23 cellular contexts compared by ENCODE assay signal in genomic region chr7:25316366-25316765, GRCh38.
DNase-seq lines count a peak whose midpoint lies in the region; FAIRE-seq and TF ChIP-seq lines count a peak whose summit lies in the region.
"Had no signal": no experiment of that assay in that cellular context is flagged by ENCODE, and none has a peak within 500 bp of the region (broad histone marks: within the 10 kb centered on the region; RNA-seq: fewer than 3 reads in every experiment).

No MANE protein-coding gene starts in this region.

- no peak overlapping the region for H4K91ac ChIP-seq in H1 (replicated peaks; ENCODE audit: insufficient read length, low read length)

- H3K79me1 ChIP-seq in H1 (ENCODE audit: low read depth, low read length) = no peaks in the 10 kb centered on the region

- H3K14ac ChIP-seq in H1 (ENCODE audit: insufficient read length) = no peak overlapping the region

- WGBS in H1 (ENCODE audit: extremely low coverage in 1 of 2, insufficient coverage in 1 of 2, insufficient read length in 1 of 2, insufficient replicate concordance in 2 of 2, low coverage in 1 of 2, low lambda C conversion rate in 2 of 2, missing lambda C conversion rate in 1 of 2), 2 experiments = 92% methylated on average over 2 of the region's 2 CpGs; no CpG with 5 or more reads in 1 of the 2 experiments

- H3K4me3 ChIP-seq in HEK293 (ENCODE audit: low read depth, low read length) = no peak overlapping the region
- H3K4me3 ChIP-seq in H1 (ENCODE audit: extremely low read depth in 1 of 4, insufficient read depth in 2 of 4, low read depth in 3 of 4, low read length in 4 of 4) = no peak overlapping the region
- H3K4me3 ChIP-seq: BLaER1 had no signal

- H3K79me2 ChIP-seq in H1 (ENCODE audit: control insufficient read depth in 1 of 2, insufficient read depth in 2 of 2, low read length in 2 of 2) = no peaks in the 10 kb centered on the region

- H3K23me2 ChIP-seq in H1 (ENCODE audit: low read depth, low read length) = no peaks in the 10 kb centered on the region; the same call in 1 of the 2 replicates

- H3K4me2 ChIP-seq in H1 (ENCODE audit: insufficient read depth in 1 of 2, low read depth in 2 of 2, low read length in 2 of 2) = no peak overlapping the region
- H3K4me2 ChIP-seq: BLaER1 had no signal

- H3K9me3 Mint-ChIP-seq in progenitor cell of endocrine pancreas (ENCODE audit: low read depth) = no peaks in the 10 kb centered on the region
- no peaks in the 10 kb centered on the region for H3K9me3 Mint-ChIP-seq in mesothelial cell of epicardium
- H3K9me3 Mint-ChIP-seq: CD14-positive monocyte; CD4-positive, CD25-positive, alpha-beta regulatory T cell; CD8-positive, alpha-beta memory T cell had no signal

- no peaks in the 10 kb centered on the region for H3K36me3 ChIP-seq in HEK293 (ENCODE audit: control insufficient read depth in 2 of 2, insufficient read depth in 1 of 2, low read length in 2 of 2)
- no peaks in the 10 kb centered on the region for H3K36me3 ChIP-seq in H1 (ENCODE audit: control insufficient read depth in 2 of 4, insufficient read depth in 4 of 4, low read length in 3 of 4)
- H3K36me3 ChIP-seq: BE2C, BLaER1 had no signal

- H3K36me3 Mint-ChIP-seq in progenitor cell of endocrine pancreas (ENCODE audit: insufficient read depth) (no peaks in the 10 kb centered on the region), mesothelial cell of epicardium (no peaks in the 10 kb centered on the region)
- H3K36me3 Mint-ChIP-seq: CD14-positive monocyte; CD4-positive, alpha-beta memory T cell; CD4-positive, CD25-positive, alpha-beta regulatory T cell; CD8-positive, alpha-beta memory T cell had no signal

- H2BK15ac ChIP-seq in H1 (ENCODE audit: low read length) = no peak overlapping the region

- POLR2A ChIA-PET in HEK293 (lab: Yijun Ruan, JAX) (no interaction called here), H1 (lab: Charles Lee; ENCODE audit: partially characterized antibody) (no interaction called here)

- no peaks in the 10 kb centered on the region for H3K9me3 ChIP-seq in HEK293 (ENCODE audit: control insufficient read depth, insufficient read depth, low read depth, low read length)
- H3K9me3 ChIP-seq in H1 (ENCODE audit: insufficient read depth in 2 of 2, low read depth in 1 of 2, low read length in 1 of 2) = no peaks in the 10 kb centered on the region
- H3K9me3 ChIP-seq: BE2C, BLaER1 had no signal

- no peak overlapping the region for H2BK5ac ChIP-seq in H1 (ENCODE audit: low read depth, low read length)

- H2BK120ac ChIP-seq in H1 (replicated peaks; ENCODE audit: low read depth, low read length) = no peak overlapping the region

- no peak overlapping the region for H3K4ac ChIP-seq in H1 (replicated peaks; ENCODE audit: insufficient read length, low read depth, low read length)

- no peak for TF ChIP-seq POLR2A in H1 (IDR thresholded peaks at IDR 0.05; ENCODE audit: control extremely low read depth in 1 of 2, low read depth in 2 of 2, low read length in 2 of 2)

- DNase-seq in HTR-8/SVneo (ENCODE audit: insufficient read length, low spot score) (no peak), H1 (ENCODE audit: low read depth in 1 of 2, low spot score in 2 of 2) (no peak), progenitor cell of endocrine pancreas (ENCODE audit: low spot score, unreplicated experiment) (no peak), NCI-H187 (lab: John Stamatoyannopoulos, UW) (no peak), NCI-H82 treated with DMSO at 0.1 percent for 48 hours (lab: John Stamatoyannopoulos, UW; ENCODE audit: unreplicated experiment) (no peak), NCI-H2171 (lab: John Stamatoyannopoulos, UW) (no peak), mesothelial cell of epicardium (ENCODE audit: low spot score in 2 of 2, unreplicated experiment in 2 of 2) (no peak)
- DNase-seq: 8988T; ACHN; BE2C; C1 segment of cervical spinal cord; CD4-positive, alpha-beta memory T cell; CD4-positive, CD25-positive, alpha-beta regulatory T cell; CD8-positive, alpha-beta memory T cell; COR-L47; DMS79 treated with DMSO at 0.1 percent for 48 hours; GF-D8 had no signal

- CTCF ChIA-PET in HEK293 (lab: Yijun Ruan, JAX) = interaction anchor here (0.7 to 1.4 kb wide), 2 partner anchors 15 to 161 kb away, joined by 3 to 8 read pairs; no protein-coding TSS in a partner anchor
- CTCF ChIA-PET in H1 (lab: Charles Lee; ENCODE audit: partially characterized antibody) = interaction anchor here (0.9 to 1.4 kb wide), 3 partner anchors 36 to 99 kb away, joined by 3 to 5 read pairs (median 4); no protein-coding TSS in a partner anchor

- no peak overlapping the region for H2BK20ac ChIP-seq in H1 (ENCODE audit: low read length)

- peak; percentile 67 for FAIRE-seq in HTR-8/SVneo (lab: Jason Lieb, UNC)
- FAIRE-seq in H1 (lab: Jason Lieb, UNC) = peak; percentile 80
- FAIRE-seq: A204.1, GM12891, GM19239 had no signal

- H3K18ac ChIP-seq in H1 (ENCODE audit: extremely low read depth, low read length) = no peak overlapping the region

- no peak overlapping the region for H3K23ac ChIP-seq in H1 (ENCODE audit: insufficient read length)

- H3K9ac ChIP-seq in H1 (replicated peaks in 1 of 4; ENCODE audit: extremely low read depth in 1 of 4, low read depth in 3 of 4, low read length in 3 of 4) = peak overlapping the region in 1 of 4 experiments; percentile 19; a peak in 1 of 7 replicates
- H3K9ac ChIP-seq: BLaER1 had no signal

- H4K8ac ChIP-seq in H1 (ENCODE audit: extremely low read depth, insufficient read depth, low read length) = no peak overlapping the region

- TF ChIP-seq EP300 in H1 (IDR thresholded peaks at IDR 0.05; ENCODE audit: borderline replicate concordance in 1 of 2, low read depth in 2 of 2, low read length in 2 of 2) = no peak

- no peak overlapping the region for H2AFZ ChIP-seq in H1 (ENCODE audit: low read length)

- no peaks in the 10 kb centered on the region for H4K20me1 ChIP-seq in H1 (replicated peaks in 1 of 2; ENCODE audit: control insufficient read depth in 1 of 2, insufficient read depth in 2 of 2, low read length in 2 of 2)
- H4K20me1 ChIP-seq: BLaER1 had no signal

- no peak overlapping the region for H2AK5ac ChIP-seq in H1 (ENCODE audit: low read depth, low read length)

- H3K4me1 Mint-ChIP-seq in progenitor cell of endocrine pancreas (ENCODE audit: low read depth) = peaks cover 11% of the 10 kb centered on the region
- H3K4me1 Mint-ChIP-seq in mesothelial cell of epicardium = peaks cover 15% of the 10 kb centered on the region
- H3K4me1 Mint-ChIP-seq: CD4-positive, alpha-beta memory T cell; CD8-positive, alpha-beta memory T cell had no signal

- no peak overlapping the region for H4K5ac ChIP-seq in H1 (ENCODE audit: insufficient read length, low read depth, low read length)

- H3K4me1 ChIP-seq in HEK293 (ENCODE audit: control insufficient read depth, insufficient read depth, low read length) (peaks cover 13% of the 10 kb centered on the region), H1 (replicated peaks in 1 of 4; ENCODE audit: control insufficient read depth in 3 of 4, insufficient read depth in 4 of 4, low read length in 3 of 4) (no peaks in the 10 kb centered on the region; a peak in 1 of 7 replicates)
- H3K4me1 ChIP-seq: BE2C, BLaER1 had no signal

- TF ChIP-seq CTCF in HEK293 (tag by site-specific recombination; IDR thresholded peaks at IDR 0.05) (no peak), H1 (IDR thresholded peaks at IDR 0.05; ENCODE audit: control extremely low read depth in 1 of 3, insufficient read depth in 1 of 3, low read depth in 1 of 3, low read length in 3 of 3) (no peak), progenitor cell of endocrine pancreas (IDR thresholded peaks at IDR 0.05; ENCODE audit: unreplicated experiment) (no peak), mesothelial cell of epicardium (IDR thresholded peaks at IDR 0.05; ENCODE audit: unreplicated experiment) (no peak)

- no peak overlapping the region for H2BK12ac ChIP-seq in H1 (ENCODE audit: low read depth, low read length)

- no peak overlapping the region for H3K56ac ChIP-seq in H1 (replicated peaks; ENCODE audit: insufficient read length, low read depth, low read length)

- no peak overlapping the region for H3K27ac ChIP-seq in HEK293 (ENCODE audit: extremely low read depth, low read depth, low read length)
- no peak overlapping the region for H3K27ac ChIP-seq in H1 (ENCODE audit: low read depth, low read length)
- H3K27ac ChIP-seq: BLaER1 had no signal

- no peak for TF ChIP-seq RAD21 in H1 (IDR thresholded peaks at IDR 0.05 in 1 of 2, conservative IDR thresholded peaks at IDR 0.05 in 1 of 2; ENCODE audit: low read depth in 2 of 2, low read length in 2 of 2)

- no peaks in the 10 kb centered on the region for H3K27me3 ChIP-seq in H1 (replicated peaks in 1 of 4; ENCODE audit: control insufficient read depth in 3 of 4, extremely low read depth in 1 of 4, insufficient read depth in 3 of 4, low read length in 3 of 4)
- H3K27me3 ChIP-seq: BLaER1 had no signal

- H3K27me3 Mint-ChIP-seq in progenitor cell of endocrine pancreas (peaks cover 9% of the 10 kb centered on the region), mesothelial cell of epicardium (ENCODE audit: low read depth) (peaks cover 3% of the 10 kb centered on the region)

- H3K27ac Mint-ChIP-seq in progenitor cell of endocrine pancreas = peak overlapping the region; percentile 23
- H3K27ac Mint-ChIP-seq in mesothelial cell of epicardium = no peak overlapping the region
- H3K27ac Mint-ChIP-seq: CD4-positive, alpha-beta memory T cell; CD4-positive, CD25-positive, alpha-beta regulatory T cell; CD8-positive, alpha-beta memory T cell had no signal

- no peak overlapping the region for H3K4me3 Mint-ChIP-seq in progenitor cell of endocrine pancreas (ENCODE audit: low read depth)
- H3K4me3 Mint-ChIP-seq in mesothelial cell of epicardium = no peak overlapping the region
- H3K4me3 Mint-ChIP-seq: CD14-positive monocyte; CD4-positive, alpha-beta memory T cell; CD4-positive, CD25-positive, alpha-beta regulatory T cell; CD8-positive, alpha-beta memory T cell had no signal

TF ChIP-seq in HEK293, 187 proteins besides CTCF, POLR2A, EP300 and RAD21 (continues in another document):
- TF ChIP-seq ZNF146 (tag by site-specific recombination; IDR thresholded peaks at IDR 0.05) = no peak

TF ChIP-seq in H1, 55 proteins besides CTCF, POLR2A, EP300 and RAD21 (continues in another document):
- TF ChIP-seq POLR2AphosphoS5 (IDR thresholded peaks at IDR 0.05; ENCODE audit: low read depth, low read length) (no peak), CTBP2 (IDR thresholded peaks at IDR 0.05; ENCODE audit: borderline replicate concordance, insufficient read depth, insufficient read length, low read length) (no peak), RBBP5 (IDR thresholded peaks at IDR 0.05; ENCODE audit: borderline replicate concordance, low read depth, low read length) (no peak), SP2 (IDR thresholded peaks at IDR 0.05; ENCODE audit: low read length) (no peak)
